Comparison of ENCODE assay signal across 1 cellular context in genomic region chr1:211601159-211601558, GRCh38.
A peak's percentile ranks its signal among the peaks of the same experiment; 100 is the strongest.
TF ChIP-seq lines count a peak whose summit lies in the region.

No MANE protein-coding gene starts in this region.

TF ChIP-seq in HepG2, 621 proteins besides CTCF, POLR2A, EP300 and RAD21:
- TF ChIP-seq TEAD3 (CRISPR knock-in tag; optimal IDR thresholded peaks at IDR 0.05; ENCODE audit: borderline replicate concordance), result peak; percentile 60
- TF ChIP-seq, protein P1, sequence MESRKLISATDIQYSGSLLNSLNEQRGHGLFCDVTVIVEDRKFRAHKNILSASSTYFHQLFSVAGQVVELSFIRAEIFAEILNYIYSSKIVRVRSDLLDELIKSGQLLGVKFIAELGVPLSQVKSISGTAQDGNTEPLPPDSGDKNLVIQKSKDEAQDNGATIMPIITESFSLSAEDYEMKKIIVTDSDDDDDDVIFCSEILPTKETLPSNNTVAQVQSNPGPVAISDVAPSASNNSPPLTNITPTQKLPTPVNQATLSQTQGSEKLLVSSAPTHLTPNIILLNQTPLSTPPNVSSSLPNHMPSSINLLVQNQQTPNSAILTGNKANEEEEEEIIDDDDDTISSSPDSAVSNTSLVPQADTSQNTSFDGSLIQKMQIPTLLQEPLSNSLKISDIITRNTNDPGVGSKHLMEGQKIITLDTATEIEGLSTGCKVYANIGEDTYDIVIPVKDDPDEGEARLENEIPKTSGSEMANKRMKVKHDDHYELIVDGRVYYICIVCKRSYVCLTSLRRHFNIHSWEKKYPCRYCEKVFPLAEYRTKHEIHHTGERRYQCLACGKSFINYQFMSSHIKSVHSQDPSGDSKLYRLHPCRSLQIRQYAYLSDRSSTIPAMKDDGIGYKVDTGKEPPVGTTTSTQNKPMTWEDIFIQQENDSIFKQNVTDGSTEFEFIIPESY (CRISPR knock-in tag; IDR thresholded peaks at IDR 0.05), result no peak
TF ChIP-seq in HepG2: peak in this region for 1.
